11 cellular contexts compared by ENCODE assay signal in the genomic region with DNA sequence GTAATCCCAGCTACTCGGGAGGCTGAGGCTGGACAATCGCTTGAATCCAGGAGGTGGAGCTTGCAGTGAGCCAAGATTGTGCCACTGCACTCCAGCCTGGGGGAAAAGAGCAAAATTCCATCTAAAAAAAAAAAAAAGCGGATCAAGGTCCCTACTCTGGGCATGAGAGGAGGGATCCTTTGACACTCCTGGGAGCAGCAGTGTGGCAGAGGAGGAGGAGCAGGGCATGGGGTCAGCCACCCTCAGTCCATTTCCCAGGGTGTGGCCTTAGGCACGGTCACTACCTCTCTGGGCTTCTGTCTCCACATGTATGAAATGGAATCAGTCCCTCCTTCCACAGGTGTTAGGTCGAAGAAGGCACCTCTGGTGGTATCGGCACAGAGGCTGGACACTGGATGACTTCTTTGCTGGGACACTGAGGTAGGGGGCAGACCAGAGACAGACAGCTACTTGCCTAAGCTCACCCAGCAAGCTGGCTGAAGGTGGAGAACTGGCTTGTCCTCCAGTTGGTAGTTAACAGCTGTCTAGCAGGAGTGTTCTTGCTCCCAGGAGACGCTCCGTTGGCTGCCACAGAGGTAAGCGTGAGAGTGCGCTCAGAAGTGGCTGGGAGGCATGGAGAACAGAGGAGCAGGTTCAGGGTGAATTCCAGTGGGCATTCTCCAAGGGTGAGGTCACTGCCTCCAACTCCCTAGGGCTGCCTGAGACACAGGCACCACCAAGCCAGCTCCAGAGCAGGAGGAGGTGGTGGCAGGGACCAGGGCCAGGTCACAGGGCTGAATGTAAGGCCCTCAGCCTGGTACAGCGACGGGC. TPM values are rescaled to one million over a fixed set of nuclear protein-coding genes. Genes with fewer than 3 reads are reported as not detected.
DNase-seq lines count a peak whose midpoint lies in the region; ATAC-seq, FAIRE-seq and TF ChIP-seq lines count a peak whose summit lies in the region.
"Had no signal": no experiment of that assay in that cellular context is flagged by ENCODE, and none has a peak within 500 bp of the region (broad histone marks: within the 10 kb centered on the region; RNA-seq: fewer than 3 reads in every experiment).

No MANE protein-coding gene starts in this region.

- peak overlapping the region; percentile 51 for H3K9ac ChIP-seq in HepG2 (ENCODE audit: insufficient read depth, low read depth, low read length)

- H3K27me3 ChIP-seq in HepG2 (ENCODE audit: control insufficient read depth in 1 of 2, insufficient read depth in 2 of 2, low read length in 2 of 2) (no peaks in the 10 kb centered on the region), aorta (ENCODE audit: control insufficient read depth in 1 of 2, insufficient read depth in 2 of 2, low read length in 1 of 2) (no peaks in the 10 kb centered on the region)

- 0 out of 4 replicates have a peak, but pooled peaks of 1 of the 2 experiments have one; percentile 23 for TF ChIP-seq POLR2A in HepG2 (IDR thresholded peaks at IDR 0.05; ENCODE audit: insufficient read depth in 1 of 2, low read depth in 2 of 2, low read length in 2 of 2)

- intact Hi-C loops in Right ventricle myocardium inferior (cut with DNase I) (no loop called here), cardiac septum (cut with DNase I) (no loop called here), HepG2 (cut with micrococcal nuclease; ENCODE audit: unreplicated experiment) (no loop called here), aorta (cut with DNase I) (no loop called here)

- TF ChIP-seq EP300 in HepG2 (IDR thresholded peaks at IDR 0.05; ENCODE audit: low read depth in 2 of 2, low read length in 2 of 2), result no peak
- no peak for TF ChIP-seq EP300 in HepG2 (CRISPR knock-in tag; IDR thresholded peaks at IDR 0.05; ENCODE audit: borderline replicate concordance)

- H3K4me2 ChIP-seq in HepG2 (ENCODE audit: low read depth, low read length), result peak overlapping the region; percentile 71

- in situ Hi-C loops in T47D (cut with HindIII; ENCODE audit: low pct_unique_long_range_greater_than_20kb, low sequenced_read_pairs) (no loop called here), HepG2 (cut with HindIII; ENCODE audit: extremely low pct_ligation_motif_present, low pct_unique_long_range_greater_than_20kb) (no loop called here)

- no peaks in the 10 kb centered on the region for H3K9me3 ChIP-seq in HepG2 (ENCODE audit: low read length)
- no peaks in the 10 kb centered on the region for H3K9me3 ChIP-seq in aorta (ENCODE audit: control insufficient read depth, low read length)

- H4K20me1 ChIP-seq in HepG2 (ENCODE audit: insufficient read depth, low read length), result no peaks in the 10 kb centered on the region

- POLR2A ChIA-PET in HepG2 (lab: Yijun Ruan, JAX), result interaction anchor here (0.7 to 3.2 kb wide), 10 partner anchors 9 to 259 kb away, joined by 3 to 10 read pairs (median 6); a partner anchor contains a TSS

- CTCF ChIA-PET in HepG2 (lab: Yijun Ruan, JAX; ENCODE audit: low intra/inter-chr PET ratio, low total read pairs), result no interaction called here

- H2AFZ ChIP-seq in HepG2 (ENCODE audit: low read length), result no peak overlapping the region

- H3K27ac ChIP-seq in HepG2 (ENCODE audit: extremely low read length, insufficient read depth, low read length) (no peak overlapping the region), aorta (ENCODE audit: low read depth in 1 of 2, low read length in 2 of 2) (peak overlapping the region; percentile 83 to 88)

- DNase-seq in Right ventricle myocardium inferior (ENCODE audit: missing footprints), result no peak
- DNase-seq in cardiac septum (ENCODE audit: low spot score), result no peak
- DNase-seq in T47D (ENCODE audit: low read depth in 1 of 2, low spot score in 1 of 2), result peak; percentile 46 to 91
- DNase-seq in HepG2 (ENCODE audit: low spot score), result peak; percentile 63
- DNase-seq in aorta, result peak; percentile 86 to 92
- no peak for DNase-seq in inferior parietal cortex (ENCODE audit: extremely low spot score)
- DNase-seq: activated gamma-delta T cell; CD4-positive, CD25-positive, alpha-beta regulatory T cell; stimulated activated CD4-positive, alpha-beta T cell treated with anti-CD3 and anti-CD28 coated beads, Interleukin-4, amount 100 ng/mL, for 24 hours had no signal

- peak overlapping the region in 1 of 3 experiments; percentile 46; a peak in 2 of 6 replicates for H3K4me3 ChIP-seq in HepG2 (replicated peaks in 1 of 3; ENCODE audit: insufficient read depth in 1 of 3, low read depth in 2 of 3, low read length in 3 of 3)
- no peak overlapping the region for H3K4me3 ChIP-seq in aorta (ENCODE audit: low read length in 2 of 2)

- peaks cover 54% of the 10 kb centered on the region for H3K4me1 ChIP-seq in HepG2 (ENCODE audit: insufficient read depth, low read length)
- H3K4me1 ChIP-seq in aorta (ENCODE audit: control insufficient read depth in 1 of 2, insufficient read depth in 2 of 2, low read length in 2 of 2), result no peaks in the 10 kb centered on the region

- ATAC-seq in Right ventricle myocardium inferior (peak; percentile 18), HepG2 (peak; percentile 74), aorta (ENCODE audit: low FRiP score) (peak; percentile 43), GM19351 (IDR thresholded peaks at IDR 0.05; ENCODE audit: unreplicated experiment) (no peak)
- ATAC-seq in activated CD4-positive, CD25-positive, alpha-beta regulatory T cell treated with anti-CD3 and anti-CD28 coated beads, Interleukin-2, amount 50 U/mL, for 24 hours, result no peak

- no peak for TF ChIP-seq RAD21 in HepG2 (CRISPR knock-in tag; IDR thresholded peaks at IDR 0.05)

- H3K36me3 ChIP-seq in HepG2 (replicated peaks in 1 of 2; ENCODE audit: control insufficient read depth in 1 of 2, insufficient read depth in 2 of 2, low read length in 2 of 2) (peaks cover 0 to 4% of the 10 kb centered on the region in 2 experiments; a peak in 1 of 5 replicates), aorta (ENCODE audit: control insufficient read depth in 1 of 2, insufficient read depth in 2 of 2, low read length in 1 of 2) (no peaks in the 10 kb centered on the region)

- TF ChIP-seq CTCF in HepG2 (CRISPR knock-in tag; IDR thresholded peaks at IDR 0.05), result no peak

- 9% methylated on average over 9 of the region's 12 CpGs for WGBS in HepG2 (ENCODE audit: low lambda C conversion rate)
- WGBS in aorta, 2 donors, result 15 to 19% methylated on average over 12 of the region's 12 CpGs

- no peaks in the 10 kb centered on the region for H3K79me2 ChIP-seq in HepG2 (ENCODE audit: insufficient read depth, low read length)

- FAIRE-seq in HepG2 (lab: Jason Lieb, UNC), result peak; percentile 37

- BruUV-seq in HepG2 (replicated peaks; lab: Mats Ljungman, UMichigan), result TSS peak; percentile 68

RNA-seq across cellular contexts. Expression of a gene that starts 19.6 kb away (rescaled TPM):
- 127 TPM for total RNA-seq in Right ventricle myocardium inferior
- total RNA-seq in cardiac septum, result 92.8 TPM
- total RNA-seq in HepG2 (2016; rRNA removed; fragmentation: Illumina TruSeq; extraction: Trizol), result 41.4 and 61.4 TPM in 2 replicates
- total RNA-seq in HepG2 (2016; cell fraction: cytosol; rRNA removed; fragmentation: Illumina TruSeq; extraction: Trizol; ENCODE audit: low read depth), result 25.1 and 26.3 TPM in 2 replicates
- total RNA-seq in HepG2 (2016; cell fraction: insoluble cytoplasmic fraction; rRNA removed; fragmentation: Illumina TruSeq; extraction: Trizol), result 43.5 and 58.4 TPM in 2 replicates
- 41.6 and 41.7 TPM in 2 replicates for total RNA-seq in HepG2 (2016; cell fraction: membrane; rRNA removed; fragmentation: Illumina TruSeq; extraction: Trizol)
- total RNA-seq in HepG2 (2016; cell fraction: nucleus; rRNA removed; fragmentation: Illumina TruSeq; extraction: Trizol), result 22.3 and 24.9 TPM in 2 replicates
- polyA plus RNA-seq in HepG2 (2011; rRNA removed), result 109 and 110 TPM in 2 replicates
- polyA plus RNA-seq in HepG2 (2011; cell fraction: cytosol; rRNA removed), result 154 and 163 TPM in 2 replicates
- 73.0 and 74.6 TPM in 2 replicates for polyA plus RNA-seq in HepG2 (2011; cell fraction: nucleus; rRNA removed)
- 58.3 and 59.9 TPM in 2 replicates for polyA plus RNA-seq in HepG2 (2012)
- 60.8 and 72.4 TPM in 2 replicates for polyA plus RNA-seq in HepG2 (2016; cell fraction: cytosol; fragmentation: Illumina TruSeq; extraction: Trizol; ENCODE audit: low read depth)
- polyA plus RNA-seq in HepG2 (2016; cell fraction: insoluble cytoplasmic fraction; fragmentation: Illumina TruSeq; extraction: Trizol; ENCODE audit: low read depth), result 152 and 166 TPM in 2 replicates
- 76.6 and 79.8 TPM in 2 replicates for polyA plus RNA-seq in HepG2 (2016; cell fraction: membrane; fragmentation: Illumina TruSeq; extraction: Trizol; ENCODE audit: low read depth)
- polyA plus RNA-seq in HepG2 (2016; cell fraction: nucleus; fragmentation: Illumina TruSeq; extraction: Trizol; ENCODE audit: insufficient read depth, low read depth), result 71.7 and 73.1 TPM in 2 replicates
- 73.8 and 91.5 TPM in 2 replicates for polyA minus RNA-seq in HepG2 (2011; rRNA and poly(A)+ RNA removed; ENCODE audit: low replicate concordance)
- polyA minus RNA-seq in HepG2 (2011; cell fraction: cytosol; rRNA and poly(A)+ RNA removed), result 34.7 and 35.7 TPM in 2 replicates
- polyA minus RNA-seq in HepG2 (2011; cell fraction: nucleus; rRNA and poly(A)+ RNA removed), result 19.7 and 25.7 TPM in 2 replicates
- 10 to 100 TPM; 29.6 to 42.3 TPM for total RNA-seq in aorta
- polyA plus RNA-seq in aorta, result 10 to 100 TPM; 54.2 to 72.6 TPM

RNA-seq across cellular contexts. Expression of a gene that starts 45.0 kb away (rescaled TPM):
- 11.3 TPM for total RNA-seq in Right ventricle myocardium inferior
- total RNA-seq in cardiac septum, result 3.8 TPM
- 20.8 and 28.1 TPM in 2 replicates for total RNA-seq in HepG2 (2016; rRNA removed; fragmentation: Illumina TruSeq; extraction: Trizol)
- 7.3 and 8.2 TPM in 2 replicates for total RNA-seq in HepG2 (2016; cell fraction: cytosol; rRNA removed; fragmentation: Illumina TruSeq; extraction: Trizol; ENCODE audit: low read depth)
- 20.3 and 27.3 TPM in 2 replicates for total RNA-seq in HepG2 (2016; cell fraction: insoluble cytoplasmic fraction; rRNA removed; fragmentation: Illumina TruSeq; extraction: Trizol)
- 21.0 and 23.1 TPM in 2 replicates for total RNA-seq in HepG2 (2016; cell fraction: membrane; rRNA removed; fragmentation: Illumina TruSeq; extraction: Trizol)
- 36.0 and 41.8 TPM in 2 replicates for total RNA-seq in HepG2 (2016; cell fraction: nucleus; rRNA removed; fragmentation: Illumina TruSeq; extraction: Trizol)
- polyA plus RNA-seq in HepG2 (2011; rRNA removed), result 8.6 and 9.3 TPM in 2 replicates
- 6.1 and 7.7 TPM in 2 replicates for polyA plus RNA-seq in HepG2 (2011; cell fraction: cytosol; rRNA removed)
- 13.7 and 15.2 TPM in 2 replicates for polyA plus RNA-seq in HepG2 (2011; cell fraction: nucleus; rRNA removed)
- 14.0 and 17.1 TPM in 2 replicates for polyA plus RNA-seq in HepG2 (2012)
- 4.4 and 4.5 TPM in 2 replicates for polyA plus RNA-seq in HepG2 (2016; cell fraction: cytosol; fragmentation: Illumina TruSeq; extraction: Trizol; ENCODE audit: low read depth)
- 24.5 and 29.9 TPM in 2 replicates for polyA plus RNA-seq in HepG2 (2016; cell fraction: insoluble cytoplasmic fraction; fragmentation: Illumina TruSeq; extraction: Trizol; ENCODE audit: low read depth)
- 14.7 and 14.9 TPM in 2 replicates for polyA plus RNA-seq in HepG2 (2016; cell fraction: membrane; fragmentation: Illumina TruSeq; extraction: Trizol; ENCODE audit: low read depth)
- 46.8 and 52.4 TPM in 2 replicates for polyA plus RNA-seq in HepG2 (2016; cell fraction: nucleus; fragmentation: Illumina TruSeq; extraction: Trizol; ENCODE audit: insufficient read depth, low read depth)
- polyA minus RNA-seq in HepG2 (2011; rRNA and poly(A)+ RNA removed; ENCODE audit: low replicate concordance), result 15.6 and 23.7 TPM in 2 replicates
- polyA minus RNA-seq in HepG2 (2011; cell fraction: cytosol; rRNA and poly(A)+ RNA removed), result 11.4 and 13.1 TPM in 2 replicates
- 8.6 and 10.9 TPM in 2 replicates for polyA minus RNA-seq in HepG2 (2011; cell fraction: nucleus; rRNA and poly(A)+ RNA removed)
- total RNA-seq in aorta, result 10 to 100 TPM in 1 of 2 donors, 1 to 10 TPM in 1; 4.6 to 11.1 TPM
- polyA plus RNA-seq in aorta, result 1 to 10 TPM; 1.6 to 2.5 TPM

Comparison
In these comparisons a context has a peak if more than half of its experiments do, and no peak if none do; other contexts are left out.
1. ATAC-seq: peak in Right ventricle myocardium inferior (single experiment), HepG2 (single experiment) and aorta (single experiment); none in activated CD4-positive, CD25-positive, alpha-beta regulatory T cell treated with anti-CD3 and anti-CD28 coated beads, Interleukin-2, amount 50 U/mL, for 24 hours (0 of 2) and GM19351 (single experiment).
2. DNase-seq: peak in T47D (2 of 2), HepG2 (single experiment) and aorta (2 of 2); none in Right ventricle myocardium inferior (single experiment), cardiac septum (single experiment) and inferior parietal cortex (single experiment).